1 cellular context compared by ENCODE assay signal in the genomic region with DNA sequence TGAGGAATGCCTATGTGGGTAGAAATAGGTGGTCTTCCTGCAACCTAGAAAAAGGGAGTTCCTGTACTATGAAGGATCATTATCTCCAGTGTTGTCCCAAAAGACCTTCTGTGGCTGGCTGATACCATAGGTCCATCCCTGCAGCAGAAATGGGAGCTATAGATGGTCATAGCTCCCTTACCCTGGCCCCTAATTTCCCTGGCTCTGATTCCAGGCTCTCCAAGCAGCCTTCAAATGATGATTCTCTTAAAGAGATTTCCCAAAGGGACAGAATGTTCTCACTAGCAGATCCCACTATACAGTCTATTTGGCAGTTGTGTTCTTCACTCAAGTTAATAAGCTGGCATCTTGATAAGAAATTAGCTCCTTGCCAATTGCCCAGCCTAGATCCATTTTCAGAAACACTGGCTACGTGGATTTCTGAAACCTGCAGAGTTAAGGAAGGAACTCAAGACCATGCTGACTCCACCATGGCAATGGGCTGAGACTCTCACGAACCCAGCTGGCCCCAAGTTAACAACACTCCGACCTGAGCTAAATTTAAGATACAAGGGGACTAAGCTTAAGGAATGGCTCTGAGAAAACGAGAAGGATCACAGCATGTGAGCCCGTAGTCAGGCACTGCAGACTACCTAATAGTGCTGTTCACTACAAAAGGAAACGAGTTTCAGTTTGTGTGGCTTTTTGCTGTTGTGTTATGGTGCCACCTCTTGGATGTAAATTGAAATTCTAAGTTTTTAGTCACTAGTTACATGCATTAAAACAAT.
TF ChIP-seq lines count a peak whose summit lies in the region.

No MANE protein-coding gene starts in this region.

TF ChIP-seq in HepG2, 621 proteins besides CTCF, POLR2A, EP300 and RAD21:
- peak; percentile 82 for TF ChIP-seq STAG1 (CRISPR knock-in tag; IDR thresholded peaks at IDR 0.05)
- TF ChIP-seq, protein P1, sequence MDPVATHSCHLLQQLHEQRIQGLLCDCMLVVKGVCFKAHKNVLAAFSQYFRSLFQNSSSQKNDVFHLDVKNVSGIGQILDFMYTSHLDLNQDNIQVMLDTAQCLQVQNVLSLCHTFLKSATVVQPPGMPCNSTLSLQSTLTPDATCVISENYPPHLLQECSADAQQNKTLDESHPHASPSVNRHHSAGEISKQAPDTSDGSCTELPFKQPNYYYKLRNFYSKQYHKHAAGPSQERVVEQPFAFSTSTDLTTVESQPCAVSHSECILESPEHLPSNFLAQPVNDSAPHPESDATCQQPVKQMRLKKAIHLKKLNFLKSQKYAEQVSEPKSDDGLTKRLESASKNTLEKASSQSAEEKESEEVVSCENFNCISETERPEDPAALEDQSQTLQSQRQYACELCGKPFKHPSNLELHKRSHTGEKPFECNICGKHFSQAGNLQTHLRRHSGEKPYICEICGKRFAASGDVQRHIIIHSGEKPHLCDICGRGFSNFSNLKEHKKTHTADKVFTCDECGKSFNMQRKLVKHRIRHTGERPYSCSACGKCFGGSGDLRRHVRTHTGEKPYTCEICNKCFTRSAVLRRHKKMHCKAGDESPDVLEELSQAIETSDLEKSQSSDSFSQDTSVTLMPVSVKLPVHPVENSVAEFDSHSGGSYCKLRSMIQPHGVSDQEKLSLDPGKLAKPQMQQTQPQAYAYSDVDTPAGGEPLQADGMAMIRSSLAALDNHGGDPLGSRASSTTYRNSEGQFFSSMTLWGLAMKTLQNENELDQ (CRISPR knock-in tag; IDR thresholded peaks at IDR 0.05; ENCODE audit: borderline replicate concordance): no peak
- peak; percentile 38; the same call in 1 of the 2 replicates for TF ChIP-seq SMC3 (IDR thresholded peaks at IDR 0.05; ENCODE audit: low read length)
